ENCODE assay signal across 1 cellular context in the genomic region with DNA sequence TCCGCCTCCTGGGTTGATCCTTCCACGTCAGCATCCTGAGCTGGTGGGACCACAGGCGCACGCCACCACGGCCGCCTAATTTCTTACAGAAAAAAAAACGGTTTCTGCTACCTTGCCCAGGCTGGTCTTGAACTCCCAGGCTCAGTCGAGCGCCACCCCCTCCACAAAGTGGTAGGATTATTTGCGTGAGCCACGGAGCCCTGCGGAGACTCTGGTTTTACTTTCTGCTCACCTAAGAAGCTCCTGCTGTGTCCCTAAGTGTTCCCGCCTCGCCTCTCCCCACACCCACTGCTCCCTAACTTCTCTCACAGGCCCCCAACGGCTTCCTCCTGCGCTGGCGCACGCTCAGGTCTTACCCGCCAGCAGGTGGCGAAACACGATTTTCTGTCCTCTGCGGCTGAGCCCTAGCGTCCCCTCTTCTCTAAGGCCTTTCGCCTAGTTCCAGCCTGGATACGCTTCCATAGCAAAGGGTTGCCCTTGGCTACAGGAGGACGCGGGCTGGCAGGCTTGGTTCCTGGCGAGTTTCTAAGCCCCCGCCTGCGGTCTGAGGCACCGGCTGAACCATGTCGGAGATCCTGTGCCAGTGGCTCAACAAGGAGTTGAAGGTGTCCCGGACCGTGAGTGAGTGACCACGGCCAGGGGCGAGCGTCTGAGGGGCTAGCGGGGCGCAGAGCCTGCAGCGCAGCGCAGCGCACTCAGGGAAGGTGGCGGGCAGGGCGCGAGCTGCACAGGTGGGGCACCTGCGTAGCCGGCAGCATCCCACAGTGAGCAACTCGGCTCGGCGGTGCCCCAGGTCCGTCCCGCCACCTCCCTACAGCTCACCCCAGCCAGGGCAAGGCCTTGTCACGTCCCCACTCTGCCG.
A peak's percentile ranks its signal among the peaks of the same experiment; 100 is the strongest.
TF ChIP-seq lines count a peak whose summit lies in the region.

A gene with protein sequence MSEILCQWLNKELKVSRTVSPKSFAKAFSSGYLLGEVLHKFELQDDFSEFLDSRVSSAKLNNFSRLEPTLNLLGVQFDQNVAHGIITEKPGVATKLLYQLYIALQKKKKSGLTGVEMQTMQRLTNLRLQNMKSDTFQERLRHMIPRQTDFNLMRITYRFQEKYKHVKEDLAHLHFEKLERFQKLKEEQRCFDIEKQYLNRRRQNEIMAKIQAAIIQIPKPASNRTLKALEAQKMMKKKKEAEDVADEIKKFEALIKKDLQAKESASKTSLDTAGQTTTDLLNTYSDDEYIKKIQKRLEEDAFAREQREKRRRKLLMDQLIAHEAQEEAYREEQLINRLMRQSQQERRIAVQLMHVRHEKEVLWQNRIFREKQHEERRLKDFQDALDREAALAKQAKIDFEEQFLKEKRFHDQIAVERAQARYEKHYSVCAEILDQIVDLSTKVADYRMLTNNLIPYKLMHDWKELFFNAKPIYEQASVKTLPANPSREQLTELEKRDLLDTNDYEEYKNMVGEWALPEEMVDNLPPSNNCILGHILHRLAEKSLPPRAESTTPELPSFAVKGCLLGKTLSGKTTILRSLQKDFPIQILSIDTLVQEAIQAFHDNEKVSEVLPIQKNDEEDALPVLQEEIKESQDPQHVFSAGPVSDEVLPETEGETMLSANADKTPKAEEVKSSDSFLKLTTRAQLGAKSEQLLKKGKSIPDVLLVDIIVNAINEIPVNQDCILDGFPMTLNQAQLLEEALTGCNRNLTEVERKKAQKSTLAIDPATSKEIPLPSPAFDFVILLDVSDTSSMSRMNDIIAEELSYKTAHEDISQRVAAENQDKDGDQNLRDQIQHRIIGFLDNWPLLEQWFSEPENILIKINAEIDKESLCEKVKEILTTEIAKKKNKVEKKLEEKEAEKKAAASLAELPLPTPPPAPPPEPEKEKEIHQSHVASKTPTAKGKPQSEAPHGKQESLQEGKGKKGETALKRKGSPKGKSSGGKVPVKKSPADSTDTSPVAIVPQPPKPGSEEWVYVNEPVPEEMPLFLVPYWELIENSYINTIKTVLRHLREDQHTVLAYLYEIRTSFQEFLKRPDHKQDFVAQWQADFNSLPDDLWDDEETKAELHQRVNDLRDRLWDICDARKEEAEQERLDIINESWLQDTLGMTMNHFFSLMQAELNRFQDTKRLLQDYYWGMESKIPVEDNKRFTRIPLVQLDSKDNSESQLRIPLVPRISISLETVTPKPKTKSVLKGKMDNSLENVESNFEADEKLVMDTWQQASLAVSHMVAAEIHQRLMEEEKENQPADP (N-terminal part only) (plus strand): TSS at position 429 of the 862 bp plus-strand sequence. CDS start 135 bp downstream, at position 564.

TF ChIP-seq in HEK293, 187 proteins besides CTCF, POLR2A, EP300 and RAD21 (continued from another document and continues in another):
- TF ChIP-seq, protein P1, sequence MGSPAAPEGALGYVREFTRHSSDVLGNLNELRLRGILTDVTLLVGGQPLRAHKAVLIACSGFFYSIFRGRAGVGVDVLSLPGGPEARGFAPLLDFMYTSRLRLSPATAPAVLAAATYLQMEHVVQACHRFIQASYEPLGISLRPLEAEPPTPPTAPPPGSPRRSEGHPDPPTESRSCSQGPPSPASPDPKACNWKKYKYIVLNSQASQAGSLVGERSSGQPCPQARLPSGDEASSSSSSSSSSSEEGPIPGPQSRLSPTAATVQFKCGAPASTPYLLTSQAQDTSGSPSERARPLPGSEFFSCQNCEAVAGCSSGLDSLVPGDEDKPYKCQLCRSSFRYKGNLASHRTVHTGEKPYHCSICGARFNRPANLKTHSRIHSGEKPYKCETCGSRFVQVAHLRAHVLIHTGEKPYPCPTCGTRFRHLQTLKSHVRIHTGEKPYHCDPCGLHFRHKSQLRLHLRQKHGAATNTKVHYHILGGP (tag by site-specific recombination; IDR thresholded peaks at IDR 0.05), result no peak
- TF ChIP-seq ZNF223 (tag by site-specific recombination; IDR thresholded peaks at IDR 0.05) (no peak), ZNF157 (tag by site-specific recombination; IDR thresholded peaks at IDR 0.05) (no peak), OVOL3 (tag by site-specific recombination; IDR thresholded peaks at IDR 0.05) (no peak), OSR2 (tag by site-specific recombination; IDR thresholded peaks at IDR 0.05) (peak; percentile 72), ZNF311 (tag by site-specific recombination; IDR thresholded peaks at IDR 0.05; ENCODE audit: borderline replicate concordance) (no peak), ZNF335 (tag by site-specific recombination; conservative IDR thresholded peaks at IDR 0.05) (peak; percentile 93), ZNF155 (tag by site-specific recombination; IDR thresholded peaks at IDR 0.05) (no peak), ZNF747 (tag by site-specific recombination; IDR thresholded peaks at IDR 0.05) (no peak), ZSCAN30 (tag by site-specific recombination; IDR thresholded peaks at IDR 0.05) (no peak; the same call in 1 of the 2 replicates), ZNF701 (tag by site-specific recombination; IDR thresholded peaks at IDR 0.05) (no peak), ZNF112 (tag by site-specific recombination; IDR thresholded peaks at IDR 0.05) (no peak), ZNF473 (tag by site-specific recombination; IDR thresholded peaks at IDR 0.05) (no peak), ZNF146 (tag by site-specific recombination; IDR thresholded peaks at IDR 0.05) (no peak; the same call in 1 of the 2 replicates), ZNF521 (tag by site-specific recombination; IDR thresholded peaks at IDR 0.05) (no peak), ZNF707 (tag by site-specific recombination; IDR thresholded peaks at IDR 0.05) (no peak), ZNF394 (tag by site-specific recombination; IDR thresholded peaks at IDR 0.05; ENCODE audit: borderline replicate concordance) (peak; percentile 59; the same call in 1 of the 2 replicates), ZFP41 (tag by site-specific recombination; IDR thresholded peaks at IDR 0.05; ENCODE audit: borderline replicate concordance) (no peak), ZNF302 (tag by site-specific recombination; IDR thresholded peaks at IDR 0.05; ENCODE audit: low read depth) (no peak), ZNF132 (tag by site-specific recombination; IDR thresholded peaks at IDR 0.05; ENCODE audit: borderline replicate concordance) (no peak), ZIC2 (tag by site-specific recombination; IDR thresholded peaks at IDR 0.05) (peak; percentile 99), RBAK (tag by site-specific recombination; IDR thresholded peaks at IDR 0.05) (no peak), ZNF561 (tag by site-specific recombination; IDR thresholded peaks at IDR 0.05; ENCODE audit: borderline replicate concordance) (peak; percentile 57; the same call in 1 of the 2 replicates), YY2 (tag by site-specific recombination; IDR thresholded peaks at IDR 0.05) (no peak), ZNF433 (tag by site-specific recombination; IDR thresholded peaks at IDR 0.05; ENCODE audit: low read depth) (no peak), GLI4 (tag by site-specific recombination; IDR thresholded peaks at IDR 0.05) (no peak; the same call in 1 of the 2 replicates), ZNF626 (tag by site-specific recombination; IDR thresholded peaks at IDR 0.05) (no peak), ZNF544 (tag by site-specific recombination; IDR thresholded peaks at IDR 0.05) (no peak), ZBTB21 (tag by site-specific recombination; IDR thresholded peaks at IDR 0.05) (peak; percentile 52; the same call in 1 of the 2 replicates), BCL11A (tag by site-specific recombination; IDR thresholded peaks at IDR 0.05; ENCODE audit: low read depth) (no peak), ZNF37A (tag by site-specific recombination; IDR thresholded peaks at IDR 0.05) (no peak)
- TF ChIP-seq, protein P2, sequence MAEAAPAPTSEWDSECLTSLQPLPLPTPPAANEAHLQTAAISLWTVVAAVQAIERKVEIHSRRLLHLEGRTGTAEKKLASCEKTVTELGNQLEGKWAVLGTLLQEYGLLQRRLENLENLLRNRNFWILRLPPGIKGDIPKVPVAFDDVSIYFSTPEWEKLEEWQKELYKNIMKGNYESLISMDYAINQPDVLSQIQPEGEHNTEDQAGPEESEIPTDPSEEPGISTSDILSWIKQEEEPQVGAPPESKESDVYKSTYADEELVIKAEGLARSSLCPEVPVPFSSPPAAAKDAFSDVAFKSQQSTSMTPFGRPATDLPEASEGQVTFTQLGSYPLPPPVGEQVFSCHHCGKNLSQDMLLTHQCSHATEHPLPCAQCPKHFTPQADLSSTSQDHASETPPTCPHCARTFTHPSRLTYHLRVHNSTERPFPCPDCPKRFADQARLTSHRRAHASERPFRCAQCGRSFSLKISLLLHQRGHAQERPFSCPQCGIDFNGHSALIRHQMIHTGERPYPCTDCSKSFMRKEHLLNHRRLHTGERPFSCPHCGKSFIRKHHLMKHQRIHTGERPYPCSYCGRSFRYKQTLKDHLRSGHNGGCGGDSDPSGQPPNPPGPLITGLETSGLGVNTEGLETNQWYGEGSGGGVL (tag by site-specific recombination; IDR thresholded peaks at IDR 0.05), result peak; percentile 45; the same call in 1 of the 2 replicates
- TF ChIP-seq, protein P3, sequence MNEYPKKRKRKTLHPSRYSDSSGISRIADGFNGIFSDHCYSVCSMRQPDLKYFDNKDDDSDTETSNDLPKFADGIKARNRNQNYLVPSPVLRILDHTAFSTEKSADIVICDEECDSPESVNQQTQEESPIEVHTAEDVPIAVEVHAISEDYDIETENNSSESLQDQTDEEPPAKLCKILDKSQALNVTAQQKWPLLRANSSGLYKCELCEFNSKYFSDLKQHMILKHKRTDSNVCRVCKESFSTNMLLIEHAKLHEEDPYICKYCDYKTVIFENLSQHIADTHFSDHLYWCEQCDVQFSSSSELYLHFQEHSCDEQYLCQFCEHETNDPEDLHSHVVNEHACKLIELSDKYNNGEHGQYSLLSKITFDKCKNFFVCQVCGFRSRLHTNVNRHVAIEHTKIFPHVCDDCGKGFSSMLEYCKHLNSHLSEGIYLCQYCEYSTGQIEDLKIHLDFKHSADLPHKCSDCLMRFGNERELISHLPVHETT (tag by site-specific recombination; IDR thresholded peaks at IDR 0.05), result peak; percentile 75
- TF ChIP-seq, protein P4, sequence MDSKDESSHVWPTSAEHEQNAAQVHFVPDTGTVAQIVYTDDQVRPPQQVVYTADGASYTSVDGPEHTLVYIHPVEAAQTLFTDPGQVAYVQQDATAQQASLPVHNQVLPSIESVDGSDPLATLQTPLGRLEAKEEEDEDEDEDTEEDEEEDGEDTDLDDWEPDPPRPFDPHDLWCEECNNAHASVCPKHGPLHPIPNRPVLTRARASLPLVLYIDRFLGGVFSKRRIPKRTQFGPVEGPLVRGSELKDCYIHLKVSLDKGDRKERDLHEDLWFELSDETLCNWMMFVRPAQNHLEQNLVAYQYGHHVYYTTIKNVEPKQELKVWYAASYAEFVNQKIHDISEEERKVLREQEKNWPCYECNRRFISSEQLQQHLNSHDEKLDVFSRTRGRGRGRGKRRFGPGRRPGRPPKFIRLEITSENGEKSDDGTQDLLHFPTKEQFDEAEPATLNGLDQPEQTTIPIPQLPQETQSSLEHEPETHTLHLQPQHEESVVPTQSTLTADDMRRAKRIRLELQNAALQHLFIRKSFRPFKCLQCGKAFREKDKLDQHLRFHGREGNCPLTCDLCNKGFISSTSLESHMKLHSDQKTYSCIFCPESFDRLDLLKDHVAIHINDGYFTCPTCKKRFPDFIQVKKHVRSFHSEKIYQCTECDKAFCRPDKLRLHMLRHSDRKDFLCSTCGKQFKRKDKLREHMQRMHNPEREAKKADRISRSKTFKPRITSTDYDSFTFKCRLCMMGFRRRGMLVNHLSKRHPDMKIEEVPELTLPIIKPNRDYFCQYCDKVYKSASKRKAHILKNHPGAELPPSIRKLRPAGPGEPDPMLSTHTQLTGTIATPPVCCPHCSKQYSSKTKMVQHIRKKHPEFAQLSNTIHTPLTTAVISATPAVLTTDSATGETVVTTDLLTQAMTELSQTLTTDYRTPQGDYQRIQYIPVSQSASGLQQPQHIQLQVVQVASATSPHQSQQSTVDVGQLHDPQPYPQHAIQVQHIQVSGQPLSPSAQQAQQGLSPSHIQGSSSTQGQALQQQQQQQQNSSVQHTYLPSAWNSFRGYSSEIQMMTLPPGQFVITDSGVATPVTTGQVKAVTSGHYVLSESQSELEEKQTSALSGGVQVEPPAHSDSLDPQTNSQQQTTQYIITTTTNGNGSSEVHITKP (tag by site-specific recombination; IDR thresholded peaks at IDR 0.05), result peak; percentile 85
- TF ChIP-seq, protein P5, sequence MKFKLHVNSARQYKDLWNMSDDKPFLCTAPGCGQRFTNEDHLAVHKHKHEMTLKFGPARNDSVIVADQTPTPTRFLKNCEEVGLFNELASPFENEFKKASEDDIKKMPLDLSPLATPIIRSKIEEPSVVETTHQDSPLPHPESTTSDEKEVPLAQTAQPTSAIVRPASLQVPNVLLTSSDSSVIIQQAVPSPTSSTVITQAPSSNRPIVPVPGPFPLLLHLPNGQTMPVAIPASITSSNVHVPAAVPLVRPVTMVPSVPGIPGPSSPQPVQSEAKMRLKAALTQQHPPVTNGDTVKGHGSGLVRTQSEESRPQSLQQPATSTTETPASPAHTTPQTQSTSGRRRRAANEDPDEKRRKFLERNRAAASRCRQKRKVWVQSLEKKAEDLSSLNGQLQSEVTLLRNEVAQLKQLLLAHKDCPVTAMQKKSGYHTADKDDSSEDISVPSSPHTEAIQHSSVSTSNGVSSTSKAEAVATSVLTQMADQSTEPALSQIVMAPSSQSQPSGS (tag by site-specific recombination; IDR thresholded peaks at IDR 0.05; ENCODE audit: low read depth), result no peak
- TF ChIP-seq, protein P6, sequence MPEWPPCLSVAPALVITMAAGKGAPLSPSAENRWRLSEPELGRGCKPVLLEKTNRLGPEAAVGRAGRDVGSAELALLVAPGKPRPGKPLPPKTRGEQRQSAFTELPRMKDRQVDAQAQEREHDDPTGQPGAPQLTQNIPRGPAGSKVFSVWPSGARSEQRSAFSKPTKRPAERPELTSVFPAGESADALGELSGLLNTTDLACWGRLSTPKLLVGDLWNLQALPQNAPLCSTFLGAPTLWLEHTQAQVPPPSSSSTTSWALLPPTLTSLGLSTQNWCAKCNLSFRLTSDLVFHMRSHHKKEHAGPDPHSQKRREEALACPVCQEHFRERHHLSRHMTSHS (tag by site-specific recombination; IDR thresholded peaks at IDR 0.05), result no peak
- TF ChIP-seq, protein P7, sequence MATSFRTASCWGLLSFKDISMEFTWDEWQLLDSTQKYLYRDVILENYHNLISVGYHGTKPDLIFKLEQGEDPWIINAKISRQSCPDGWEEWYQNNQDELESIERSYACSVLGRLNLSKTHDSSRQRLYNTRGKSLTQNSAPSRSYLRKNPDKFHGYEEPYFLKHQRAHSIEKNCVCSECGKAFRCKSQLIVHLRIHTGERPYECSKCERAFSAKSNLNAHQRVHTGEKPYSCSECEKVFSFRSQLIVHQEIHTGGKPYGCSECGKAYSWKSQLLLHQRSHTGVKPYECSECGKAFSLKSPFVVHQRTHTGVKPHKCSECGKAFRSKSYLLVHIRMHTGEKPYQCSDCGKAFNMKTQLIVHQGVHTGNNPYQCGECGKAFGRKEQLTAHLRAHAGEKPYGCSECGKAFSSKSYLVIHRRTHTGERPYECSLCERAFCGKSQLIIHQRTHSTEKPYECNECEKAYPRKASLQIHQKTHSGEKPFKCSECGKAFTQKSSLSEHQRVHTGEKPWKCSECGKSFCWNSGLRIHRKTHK (tag by site-specific recombination; IDR thresholded peaks at IDR 0.05), result no peak
- TF ChIP-seq, protein P8, sequence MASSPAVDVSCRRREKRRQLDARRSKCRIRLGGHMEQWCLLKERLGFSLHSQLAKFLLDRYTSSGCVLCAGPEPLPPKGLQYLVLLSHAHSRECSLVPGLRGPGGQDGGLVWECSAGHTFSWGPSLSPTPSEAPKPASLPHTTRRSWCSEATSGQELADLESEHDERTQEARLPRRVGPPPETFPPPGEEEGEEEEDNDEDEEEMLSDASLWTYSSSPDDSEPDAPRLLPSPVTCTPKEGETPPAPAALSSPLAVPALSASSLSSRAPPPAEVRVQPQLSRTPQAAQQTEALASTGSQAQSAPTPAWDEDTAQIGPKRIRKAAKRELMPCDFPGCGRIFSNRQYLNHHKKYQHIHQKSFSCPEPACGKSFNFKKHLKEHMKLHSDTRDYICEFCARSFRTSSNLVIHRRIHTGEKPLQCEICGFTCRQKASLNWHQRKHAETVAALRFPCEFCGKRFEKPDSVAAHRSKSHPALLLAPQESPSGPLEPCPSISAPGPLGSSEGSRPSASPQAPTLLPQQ (tag by site-specific recombination; IDR thresholded peaks at IDR 0.05), result peak; percentile 96
